In genomic region chr15:50906954-50907865, GRCh38 we compare ENCODE assay signal across 8 cellular contexts. TPM values are rescaled to one million over a fixed set of nuclear protein-coding genes. Genes with fewer than 3 reads are reported as not detected.
DNase-seq lines count a peak whose midpoint lies in the region; ATAC-seq and TF ChIP-seq lines count a peak whose summit lies in the region.

No MANE protein-coding gene starts in this region.

- peak overlapping the region; percentile 80 for H3K4me2 ChIP-seq in GM23338
- H3K4me2 ChIP-seq in MM.1S (ENCODE audit: low read depth, low read length) = peak overlapping the region; percentile 98

- H3K4me3 Mint-ChIP-seq in GM23338 (peak overlapping the region; percentile 86), progenitor cell of endocrine pancreas (ENCODE audit: low read depth) (peak overlapping the region; percentile 82)

- H3K4me1 ChIP-seq in GM23338 (ENCODE audit: insufficient read depth) (no peaks in the 10 kb centered on the region; the same call in 1 of the 2 replicates), MM.1S (ENCODE audit: low read length) (peaks cover 3% of the 10 kb centered on the region; the same call in 1 of the 2 replicates), upper lobe of right lung (peaks cover 29% of the 10 kb centered on the region)

- TF ChIP-seq CTCF in GM23338 (conservative IDR thresholded peaks at IDR 0.05; ENCODE audit: low read depth in 2 of 2) (no peak), MM.1S (IDR thresholded peaks at IDR 0.05; ENCODE audit: low read length) (no peak), progenitor cell of endocrine pancreas (IDR thresholded peaks at IDR 0.05; ENCODE audit: unreplicated experiment) (no peak), upper lobe of right lung (IDR thresholded peaks at IDR 0.05) (no peak)

- H3K79me2 ChIP-seq in GM23338 (replicated peaks; ENCODE audit: insufficient read depth) (peaks cover 9% of the 10 kb centered on the region; the same call in 1 of the 2 replicates), MM.1S (ENCODE audit: low read length) (peaks cover 18% of the 10 kb centered on the region)

- ATAC-seq in GM23338 (no peak), esophagus mucosa (peak; percentile 53), upper lobe of right lung (no peak)

- intact Hi-C loops in upper lobe of right lung (cut with DNase I) = no loop called here

- H3F3A ChIP-seq in GM23338 (replicated peaks; ENCODE audit: low read depth) (no peaks in the 10 kb centered on the region), MM.1S (ENCODE audit: insufficient read depth, low read length) (peaks cover 23% of the 10 kb centered on the region)

- H3K27ac Mint-ChIP-seq in GM23338 = peak overlapping the region; percentile 93
- peak overlapping the region; percentile 97 for H3K27ac Mint-ChIP-seq in progenitor cell of endocrine pancreas

- DNase-seq in GM23338 (ENCODE audit: low spot score) (no peak), MM.1S (peak; percentile 91), activated T-cell treated with anti-CD3 and anti-CD28 coated beads for 1 hour (ENCODE audit: low read depth) (peak; percentile 56), progenitor cell of endocrine pancreas (ENCODE audit: low spot score, unreplicated experiment) (no peak), upper lobe of right lung (no peak), NCI-H146 (lab: John Stamatoyannopoulos, UW) (no peak)

- peaks cover 5% of the 10 kb centered on the region for H3K27me3 Mint-ChIP-seq in GM23338 (ENCODE audit: insufficient read depth, low read depth, poor library complexity)
- no peaks in the 10 kb centered on the region for H3K27me3 Mint-ChIP-seq in progenitor cell of endocrine pancreas

- H3K27me3 ChIP-seq in GM23338 (ENCODE audit: insufficient read depth) (no peaks in the 10 kb centered on the region), MM.1S (replicated peaks; ENCODE audit: insufficient read depth, low read length) (no peaks in the 10 kb centered on the region), upper lobe of right lung (no peaks in the 10 kb centered on the region)

- H3K9me2 ChIP-seq in GM23338 (ENCODE audit: insufficient read depth) = no peaks in the 10 kb centered on the region
- H3K9me2 ChIP-seq in MM.1S (replicated peaks; ENCODE audit: insufficient read depth, low read length) = no peaks in the 10 kb centered on the region

- H3K9me3 Mint-ChIP-seq in GM23338 (no peaks in the 10 kb centered on the region), progenitor cell of endocrine pancreas (ENCODE audit: low read depth) (no peaks in the 10 kb centered on the region)

- H2AFZ ChIP-seq in GM23338 (peak overlapping the region; percentile 88), MM.1S (ENCODE audit: low read length) (peak overlapping the region; percentile 80)

- H3K9me3 ChIP-seq in MM.1S (replicated peaks; ENCODE audit: insufficient read depth, low read length) (no peaks in the 10 kb centered on the region), upper lobe of right lung (no peaks in the 10 kb centered on the region)

- no peaks in the 10 kb centered on the region; the same call in 1 of the 2 replicates for H4K20me1 ChIP-seq in GM23338 (replicated peaks; ENCODE audit: insufficient read depth)
- H4K20me1 ChIP-seq in MM.1S (ENCODE audit: insufficient read depth, low read length) = no peaks in the 10 kb centered on the region

- H3K36me3 Mint-ChIP-seq in GM23338 (ENCODE audit: low read depth) (peaks cover 2% of the 10 kb centered on the region; the same call in 2 of the 3 replicates), progenitor cell of endocrine pancreas (ENCODE audit: insufficient read depth) (no peaks in the 10 kb centered on the region)

- H3K27ac ChIP-seq in GM23338 (ENCODE audit: low read depth) (no peak overlapping the region), MM.1S (ENCODE audit: low read length) (peak overlapping the region; percentile 77), upper lobe of right lung (peak overlapping the region; percentile 93)

- H3K4me1 Mint-ChIP-seq in GM23338 = peaks cover 5% of the 10 kb centered on the region; the same call in 2 of the 3 replicates
- H3K4me1 Mint-ChIP-seq in progenitor cell of endocrine pancreas (ENCODE audit: low read depth) = peaks cover 5% of the 10 kb centered on the region

- H3K36me3 ChIP-seq in GM23338 (ENCODE audit: insufficient read depth) (peaks cover 5% of the 10 kb centered on the region; the same call in 1 of the 2 replicates), MM.1S (replicated peaks; ENCODE audit: insufficient read depth, low read length) (no peaks in the 10 kb centered on the region; the same call in 1 of the 2 replicates), upper lobe of right lung (peaks cover 9% of the 10 kb centered on the region)

- peak overlapping the region; percentile 83 for H3K9ac ChIP-seq in MM.1S (ENCODE audit: low read length)

- peak overlapping the region; percentile 94 for H3K4me3 ChIP-seq in GM08714 (ENCODE audit: low read length)
- H3K4me3 ChIP-seq in GM23338 = peak overlapping the region; percentile 94
- peak overlapping the region; percentile 80 for H3K4me3 ChIP-seq in MM.1S (ENCODE audit: low read length)
- H3K4me3 ChIP-seq in upper lobe of right lung = peak overlapping the region; percentile 93

TF ChIP-seq in GM23338, 12 proteins besides CTCF, POLR2A, EP300 and RAD21 (continues in another document):
- no peak for TF ChIP-seq ZNF331 (CRISPR knock-in tag; IDR thresholded peaks at IDR 0.05; ENCODE audit: low read depth)
- TF ChIP-seq JUNB (IDR thresholded peaks at IDR 0.05; ENCODE audit: unreplicated experiment) = no peak
- TF ChIP-seq STAT1 (IDR thresholded peaks at IDR 0.05; ENCODE audit: unreplicated experiment) = no peak
- TF ChIP-seq ZNF114 (CRISPR knock-in tag; IDR thresholded peaks at IDR 0.05) = no peak
- TF ChIP-seq, protein P1, sequence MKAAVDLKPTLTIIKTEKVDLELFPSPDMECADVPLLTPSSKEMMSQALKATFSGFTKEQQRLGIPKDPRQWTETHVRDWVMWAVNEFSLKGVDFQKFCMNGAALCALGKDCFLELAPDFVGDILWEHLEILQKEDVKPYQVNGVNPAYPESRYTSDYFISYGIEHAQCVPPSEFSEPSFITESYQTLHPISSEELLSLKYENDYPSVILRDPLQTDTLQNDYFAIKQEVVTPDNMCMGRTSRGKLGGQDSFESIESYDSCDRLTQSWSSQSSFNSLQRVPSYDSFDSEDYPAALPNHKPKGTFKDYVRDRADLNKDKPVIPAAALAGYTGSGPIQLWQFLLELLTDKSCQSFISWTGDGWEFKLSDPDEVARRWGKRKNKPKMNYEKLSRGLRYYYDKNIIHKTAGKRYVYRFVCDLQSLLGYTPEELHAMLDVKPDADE (IDR thresholded peaks at IDR 0.05) = no peak

RNA-seq across cellular contexts. Expression of gene AP4E1, which starts 1.3 kb away (rescaled TPM):
- total RNA-seq in GM23338 (2014; rRNA removed; shearing (Covaris generic)) = 12.4 and 15.4 TPM in 2 replicates
- polyA plus RNA-seq in GM23338 (2016; fragmentation: Nextera tagmentation; extraction: Ambion mirVana) = 4.3 and 4.4 TPM in 2 replicates
- total RNA-seq in esophagus mucosa = 8.0 TPM
- total RNA-seq in progenitor cell of endocrine pancreas = 10.5 TPM in 2 replicates
- total RNA-seq in upper lobe of right lung = 10.8 TPM

Comparison
In these comparisons a context has a peak if more than half of its experiments do, and no peak if none do; other contexts are left out.
1. DNase-seq: peak in MM.1S (single experiment) and activated T-cell treated with anti-CD3 and anti-CD28 coated beads for 1 hour (single experiment); none in GM23338 (single experiment), progenitor cell of endocrine pancreas (single experiment), upper lobe of right lung (single experiment) and NCI-H146 (single experiment).
2. Peak in every context shown above with its lines, with median percentiles within 50 percentile points of each other: H3K4me3 ChIP-seq.